16 cellular contexts compared by ENCODE assay signal in the genomic region with DNA sequence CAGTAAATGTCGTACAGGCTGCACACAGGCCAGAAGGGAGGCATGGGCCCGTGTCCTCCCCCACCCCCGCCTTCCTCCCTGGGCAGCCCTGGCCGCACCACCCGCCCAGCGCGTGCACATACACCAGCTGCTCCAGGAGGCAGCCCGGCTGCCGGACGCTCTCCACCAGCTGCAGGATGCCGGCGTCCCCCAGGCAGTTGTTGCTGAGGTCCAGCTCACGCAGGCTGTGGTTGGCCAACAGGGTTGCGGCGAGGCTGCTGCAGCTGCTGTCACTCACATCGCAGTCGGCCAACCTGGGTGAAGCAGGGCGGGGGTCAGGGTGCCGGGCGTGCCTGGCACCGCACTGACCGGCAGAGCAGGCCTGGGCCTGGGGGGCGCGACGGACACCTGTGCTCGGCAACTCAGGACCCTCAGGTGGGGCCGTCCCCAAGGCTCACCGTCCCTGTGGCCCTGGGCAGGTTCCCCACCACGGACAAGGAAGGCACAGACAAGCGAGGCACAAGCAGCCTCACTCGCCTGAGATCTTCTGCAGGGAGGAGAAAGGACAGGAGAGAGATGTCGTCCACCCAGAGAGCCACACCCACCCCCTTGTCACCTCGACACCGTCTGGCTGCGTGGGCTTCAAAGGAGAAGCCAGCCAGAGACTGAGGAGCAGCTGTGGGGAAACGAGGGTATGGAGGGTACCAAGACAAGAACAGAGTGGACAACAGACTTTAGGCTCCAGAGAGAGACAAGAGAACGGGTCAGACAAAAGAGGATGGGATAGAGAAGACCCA. TPM values are rescaled to one million over a fixed set of nuclear protein-coding genes. Genes with fewer than 3 reads are reported as not detected.
DNase-seq lines count a peak whose midpoint lies in the region; ATAC-seq, FAIRE-seq and TF ChIP-seq lines count a peak whose summit lies in the region.
"Had no signal": no experiment of that assay in that cellular context is flagged by ENCODE, and none has a peak within 500 bp of the region (broad histone marks: within the 10 kb centered on the region; RNA-seq: fewer than 3 reads in every experiment).

No MANE protein-coding gene starts in this region.

- no peak overlapping the region for H3K4me3 Mint-ChIP-seq in immature natural killer cell
- H3K4me3 Mint-ChIP-seq: activated CD4-positive, alpha-beta T cell treated with anti-CD3 and anti-CD28 coated beads, Interleukin-2, amount 10 ng/mL, durations not matched to agents 24 days and 14 days had no signal

- no CpG with 5 or more reads among the region's 37 CpGs for WGBS in mesendoderm (ENCODE audit: extremely low coverage, insufficient coverage, low lambda C conversion rate)

- H3K4me2 ChIP-seq in mesendoderm (ENCODE audit: low read length): no peak overlapping the region
- H3K4me2 ChIP-seq: hepatocyte had no signal

- ATAC-seq in Panc1 (peak; percentile 17), HG03521 (IDR thresholded peaks at IDR 0.05; ENCODE audit: unreplicated experiment) (no peak), GM18517 (IDR thresholded peaks at IDR 0.05; ENCODE audit: unreplicated experiment) (no peak)

- no peak overlapping the region for H3K4ac ChIP-seq in mesendoderm (ENCODE audit: low read depth, low read length)

- peaks cover 5 to 13% (median 10%) of the 10 kb centered on the region in 3 donors for H3K27me3 Mint-ChIP-seq in immature natural killer cell (ENCODE audit: low read depth in 3 of 3)
- H3K27me3 Mint-ChIP-seq: activated CD4-positive, alpha-beta T cell treated with anti-CD3 and anti-CD28 coated beads, Interleukin-2, amount 10 ng/mL, durations not matched to agents 24 days and 14 days; CD4-positive, CD25-positive, alpha-beta regulatory T cell had no signal

- no peak overlapping the region for H3K23ac ChIP-seq in mesendoderm (ENCODE audit: low read length)

- H3K27ac ChIP-seq in Panc1 (ENCODE audit: low read length) (no peak overlapping the region), mesendoderm (ENCODE audit: low read depth, low read length) (no peak overlapping the region)
- H3K27ac ChIP-seq: hepatocyte, HL-60 had no signal

- H3K4me1 ChIP-seq in Panc1 (ENCODE audit: control insufficient read depth, insufficient read depth, low read length) (no peaks in the 10 kb centered on the region), mesendoderm (ENCODE audit: control insufficient read depth, low read depth, low read length) (no peaks in the 10 kb centered on the region)

- H4K8ac ChIP-seq in mesendoderm (ENCODE audit: low read depth, low read length): no peak overlapping the region

- FAIRE-seq in frontal cortex (lab: Jason Lieb, UNC): no peak
- FAIRE-seq: bronchial epithelial cell, endothelial cell of umbilical vein had no signal

- DNase-seq in D341Med (ENCODE audit: low spot score) (peak; percentile 34), Panc1 (ENCODE audit: low read depth, low spot score) (no peak), frontal cortex (ENCODE audit: low spot score in 2 of 2) (peak; percentile 73 to 86), pons (ENCODE audit: low spot score) (peak; percentile 82), immature natural killer cell (no peak), mesendoderm (no peak)
- DNase-seq: activated CD4-positive, alpha-beta T cell treated with anti-CD3 and anti-CD28 coated beads, Interleukin-2, amount 10 ng/mL, durations not matched to agents 24 days and 14 days; CD4-positive, CD25-positive, alpha-beta regulatory T cell; stimulated activated CD4-positive, alpha-beta T cell treated with anti-CD3 and anti-CD28 coated beads, Interleukin-4, amount 100 ng/mL, for 24 hours; stimulated activated naive CD4-positive, alpha-beta T cell treated with Interleukin-2 at 50 U/mL for 16 hours had no signal

- H3K27me3 ChIP-seq in Panc1 (ENCODE audit: control insufficient read depth, insufficient read depth, low read length): no peaks in the 10 kb centered on the region
- no peaks in the 10 kb centered on the region for H3K27me3 ChIP-seq in mesendoderm (ENCODE audit: insufficient read depth, low read length, poor library complexity)
- H3K27me3 ChIP-seq: hepatocyte had no signal

- H4K5ac ChIP-seq in mesendoderm (ENCODE audit: low read length): no peak overlapping the region

- H3K18ac ChIP-seq in mesendoderm (ENCODE audit: low read length): no peak overlapping the region

- no peak overlapping the region for H3K27ac Mint-ChIP-seq in immature natural killer cell

- POLR2A ChIA-PET in Panc1 (lab: Charles Lee): no interaction called here

- H2BK5ac ChIP-seq in mesendoderm (ENCODE audit: low read length): no peak overlapping the region

- BruUV-seq in Panc1 (replicated peaks; lab: Mats Ljungman, UMichigan): no TSS peak

- TF ChIP-seq CTCF in Panc1 (IDR thresholded peaks at IDR 0.05): no peak

- intact Hi-C loops in Panc1 (cut with micrococcal nuclease; ENCODE audit: unreplicated experiment): no loop called here

- H3K56ac ChIP-seq in mesendoderm (ENCODE audit: low read length): no peak overlapping the region

- in situ Hi-C loops in Panc1 (cut with HindIII; ENCODE audit: low pct_unique_long_range_greater_than_20kb, low sequenced_read_pairs): no loop called here

- H3K9me3 Mint-ChIP-seq in immature natural killer cell: peaks cover 0 to 2% (median 0%) of the 10 kb centered on the region in 6 donors
- H3K9me3 Mint-ChIP-seq: activated CD4-positive, alpha-beta T cell treated with anti-CD3 and anti-CD28 coated beads, Interleukin-2, amount 10 ng/mL, durations not matched to agents 24 days and 14 days had no signal

- H3K79me2 ChIP-seq in mesendoderm (ENCODE audit: control insufficient read depth, insufficient read depth, low read length): no peaks in the 10 kb centered on the region
- H3K79me2 ChIP-seq: hepatocyte had no signal

- H2BK120ac ChIP-seq in mesendoderm (ENCODE audit: low read depth, low read length): no peak overlapping the region

- H2BK15ac ChIP-seq in mesendoderm (replicated peaks; ENCODE audit: low read depth): no peak overlapping the region

- H3K36me3 ChIP-seq in Panc1 (ENCODE audit: control insufficient read depth, insufficient read depth, low read length) (peaks cover 9% of the 10 kb centered on the region; the same call in 1 of the 2 replicates), mesendoderm (ENCODE audit: control insufficient read depth, insufficient read depth, low read length) (peaks cover 20% of the 10 kb centered on the region)

- H2AK5ac ChIP-seq in mesendoderm (ENCODE audit: low read length): no peak overlapping the region

- H3K4me1 Mint-ChIP-seq in immature natural killer cell: no peaks in the 10 kb centered on the region

- H3K4me3 ChIP-seq in Panc1 (ENCODE audit: low read depth in 2 of 2, low read length in 2 of 2) (no peak overlapping the region), mesendoderm (ENCODE audit: low read length) (no peak overlapping the region)
- H3K4me3 ChIP-seq: hepatocyte had no signal

- H3K79me1 ChIP-seq in mesendoderm (ENCODE audit: low read length): peaks cover 2% of the 10 kb centered on the region

- H3K9me3 ChIP-seq in Panc1 (ENCODE audit: control insufficient read depth, insufficient read depth, low read depth, low read length): no peaks in the 10 kb centered on the region

- CTCF ChIA-PET in Panc1 (lab: Charles Lee): interaction anchor here (0.6 to 0.7 kb wide), 2 partner anchors 24 to 271 kb away, joined by 4 to 14 read pairs; no protein-coding TSS in a partner anchor

- H3K36me3 Mint-ChIP-seq in immature natural killer cell: peaks cover 12 to 20% (median 14%) of the 10 kb centered on the region in 3 donors

- H3K9ac ChIP-seq in mesendoderm (ENCODE audit: low read length): no peak overlapping the region

RNA-seq across cellular contexts. Expression of a gene that starts 12.1 kb away (rescaled TPM):
- total RNA-seq in Panc1 (2021; ENCODE audit: unreplicated experiment) (345 TPM), frontal cortex (38.7 TPM)
- polyA plus RNA-seq in Panc1 (2012; ENCODE audit: insufficient read length): 671 TPM
- 100 to 1,000 TPM; 164 to 180 (median 168) TPM for polyA plus RNA-seq in immature natural killer cell
- 31.3 TPM for polyA plus RNA-seq in mesendoderm (2013, experiment 1 of 2)
- polyA plus RNA-seq in mesendoderm (2013, experiment 2 of 2): 31.7 TPM

RNA-seq across cellular contexts. Expression of a gene that starts 40.4 kb away (rescaled TPM):
- total RNA-seq in Panc1 (2021; ENCODE audit: unreplicated experiment) (175 TPM), frontal cortex (43.6 TPM)
- polyA plus RNA-seq in Panc1 (2012; ENCODE audit: insufficient read length): 310 TPM
- polyA plus RNA-seq in immature natural killer cell: 10 to 100 TPM; 16.7 to 26.8 (median 18.6) TPM
- 37.4 TPM for polyA plus RNA-seq in mesendoderm (2013, experiment 1 of 2)
- polyA plus RNA-seq in mesendoderm (2013, experiment 2 of 2): 38.7 TPM

RNA-seq across cellular contexts. Expression of a gene that starts 42.4 kb away (rescaled TPM):
- total RNA-seq in Panc1 (2021; ENCODE audit: unreplicated experiment): 9.8 TPM
- 13.3 TPM for polyA plus RNA-seq in Panc1 (2012; ENCODE audit: insufficient read length)
- total RNA-seq in frontal cortex: 1.2 TPM
- polyA plus RNA-seq in immature natural killer cell: under 1 TPM in 2 of 3 donors, not detected in 1; 0.27 to 0.89 TPM
- polyA plus RNA-seq in mesendoderm (2013, experiment 1 of 2): 0.37 TPM
- 0.35 TPM for polyA plus RNA-seq in mesendoderm (2013, experiment 2 of 2)

RNA-seq across cellular contexts. Expression of a gene that starts 44.9 kb away (rescaled TPM):
- total RNA-seq in Panc1 (2021; ENCODE audit: unreplicated experiment): 103 TPM
- 165 TPM for polyA plus RNA-seq in Panc1 (2012; ENCODE audit: insufficient read length)
- 21.6 TPM for total RNA-seq in frontal cortex
- 10 to 100 TPM; 11.5 to 17.3 (median 16.1) TPM for polyA plus RNA-seq in immature natural killer cell
- polyA plus RNA-seq in mesendoderm (2013, experiment 1 of 2): 19.8 TPM
- 19.4 TPM for polyA plus RNA-seq in mesendoderm (2013, experiment 2 of 2)

RNA-seq across cellular contexts. Expression of a gene that starts 53.1 kb away (rescaled TPM):
- total RNA-seq in Panc1 (2021; ENCODE audit: unreplicated experiment) (61.4 TPM), frontal cortex (not detected)
- polyA plus RNA-seq in Panc1 (2012; ENCODE audit: insufficient read length): 56.7 TPM
- polyA plus RNA-seq in immature natural killer cell: 1 to 10 TPM in 2 of 3 donors, not detected in 1; 2.3 to 4.4 TPM
- polyA plus RNA-seq in mesendoderm (2013, experiment 1 of 2): 4.0 TPM
- polyA plus RNA-seq in mesendoderm (2013, experiment 2 of 2): 4.3 TPM
- total RNA-seq: endothelial cell of umbilical vein had no signal

Comparison
In these comparisons a context has a peak if more than half of its experiments do, and no peak if none do; other contexts are left out.
1. DNase-seq: peak in D341Med (single experiment), frontal cortex (2 of 2) and pons (single experiment); none in Panc1 (single experiment), immature natural killer cell (0 of 3) and mesendoderm (single experiment).